20 cellular contexts compared by ENCODE assay signal in genomic region chr14:23013056-23014054, GRCh38. TPM values are rescaled to one million over a fixed set of nuclear protein-coding genes. Genes with fewer than 3 reads are reported as not detected.
A peak's percentile ranks its signal among the peaks of the same experiment; 100 is the strongest.
DNase-seq lines count a peak whose midpoint lies in the region; ATAC-seq and TF ChIP-seq lines count a peak whose summit lies in the region.
"Had no signal": no experiment of that assay in that cellular context is flagged by ENCODE, and none has a peak within 500 bp of the region (broad histone marks: within the 10 kb centered on the region; RNA-seq: fewer than 3 reads in every experiment).

No MANE protein-coding gene starts in this region.

- no peaks in the 10 kb centered on the region for H3K9me3 ChIP-seq in NT2/D1 (ENCODE audit: insufficient read depth, low read length)
- no peaks in the 10 kb centered on the region for H3K9me3 ChIP-seq in endodermal cell (ENCODE audit: control insufficient read depth, low read length)

- H3K36me3 ChIP-seq in NT2/D1 (ENCODE audit: insufficient read depth, insufficient read length, low read length) = no peaks in the 10 kb centered on the region
- no peaks in the 10 kb centered on the region for H3K36me3 ChIP-seq in endodermal cell (ENCODE audit: control insufficient read depth, insufficient read depth, low read length)

- H3K27me3 Mint-ChIP-seq in endodermal cell (ENCODE audit: insufficient read depth) = no peaks in the 10 kb centered on the region
- no peaks in the 10 kb centered on the region for H3K27me3 Mint-ChIP-seq in neural crest cell (ENCODE audit: low read depth)
- H3K27me3 Mint-ChIP-seq: CD4-positive, CD25-positive, alpha-beta regulatory T cell had no signal

- H3K27me3 ChIP-seq in NT2/D1 (ENCODE audit: insufficient read depth, insufficient read length) = no peaks in the 10 kb centered on the region
- no peaks in the 10 kb centered on the region for H3K27me3 ChIP-seq in endodermal cell (ENCODE audit: control insufficient read depth, insufficient read depth, low read length, poor library complexity, severe bottlenecking)

- H3K27ac ChIP-seq in endodermal cell (ENCODE audit: low read depth, low read length) = no peak overlapping the region

- H3K4me1 Mint-ChIP-seq in endodermal cell (peaks cover 7% of the 10 kb centered on the region), neural crest cell (peaks cover 23% of the 10 kb centered on the region)

- H3K4me1 ChIP-seq in NT2/D1 (ENCODE audit: insufficient read depth, insufficient read length) (no peaks in the 10 kb centered on the region), endodermal cell (ENCODE audit: control insufficient read depth, insufficient read depth, low read length) (no peaks in the 10 kb centered on the region)

- no peak for ATAC-seq in GM19023 (IDR thresholded peaks at IDR 0.05; ENCODE audit: unreplicated experiment)
- ATAC-seq: GM23338, HCT116 had no signal

- H3K27ac Mint-ChIP-seq in endodermal cell (peak overlapping the region; percentile 1), neural crest cell (ENCODE audit: unreplicated experiment) (no peak overlapping the region)
- H3K27ac Mint-ChIP-seq: GM23338; T-helper 1 cell treated with Interleukin-12 subunit alpha and Interleukin-12 subunit beta and Interleukin-4 antibody, amounts not matched to agents 30 μg/mL and 1 μg/mL, for 36 hours had no signal

- H3K9me3 Mint-ChIP-seq in endodermal cell (peaks cover 1% of the 10 kb centered on the region), neural crest cell (peaks cover 2% of the 10 kb centered on the region)
- H3K9me3 Mint-ChIP-seq: CD4-positive, CD25-positive, alpha-beta regulatory T cell; GM23338; T-helper 1 cell treated with Interleukin-12 subunit alpha and Interleukin-12 subunit beta and Interleukin-4 antibody, amounts not matched to agents 30 μg/mL and 1 μg/mL, for 36 hours had no signal

- TF ChIP-seq CTCF in endodermal cell (conservative IDR thresholded peaks at IDR 0.05) = no peak
- TF ChIP-seq CTCF in neural crest cell (conservative IDR thresholded peaks at IDR 0.05) = no peak

- H3K36me3 Mint-ChIP-seq in endodermal cell (ENCODE audit: low read depth) (no peaks in the 10 kb centered on the region), neural crest cell (ENCODE audit: low read depth) (no peaks in the 10 kb centered on the region)
- H3K36me3 Mint-ChIP-seq: CD4-positive, CD25-positive, alpha-beta regulatory T cell had no signal

- H3K4me3 ChIP-seq in NT2/D1 (ENCODE audit: insufficient read length, low read depth) (no peak overlapping the region), endodermal cell (ENCODE audit: low read length) (no peak overlapping the region)
- H3K4me3 ChIP-seq: GM23338 had no signal

- H3K9ac ChIP-seq in NT2/D1 (ENCODE audit: insufficient read length, low read depth) (peak overlapping the region; percentile 1), endodermal cell (ENCODE audit: extremely low read depth, low read length, poor library complexity, severe bottlenecking) (no peak overlapping the region)

- DNase-seq in DMS 273 (lab: John Stamatoyannopoulos, UW; ENCODE audit: unreplicated experiment) (peak; percentile 86), NT2/D1 (ENCODE audit: low read depth, low spot score) (no peak), endodermal cell (no peak), neural crest cell (ENCODE audit: low read depth, low spot score) (no peak), middle frontal gyrus (ENCODE audit: extremely low spot score, low spot score) (no peak), NCI-H345 (lab: John Stamatoyannopoulos, UW) (no peak)
- DNase-seq: Calu3; CD4-positive, CD25-positive, alpha-beta regulatory T cell; DMS79; KG1; NCI-H1092; NCI-H146; NCI-H226; NCI-H69 had no signal

- 83 to 90% methylated on average over 7 to 10 of the region's 11 CpGs for WGBS in endodermal cell (ENCODE audit: insufficient coverage in 1 of 2, insufficient read length in 1 of 2), 2 experiments

- H3K4me3 Mint-ChIP-seq in endodermal cell (no peak overlapping the region), neural crest cell (peak overlapping the region; percentile 34)
- H3K4me3 Mint-ChIP-seq: GM23338; T-helper 1 cell treated with Interleukin-12 subunit alpha and Interleukin-12 subunit beta and Interleukin-4 antibody, amounts not matched to agents 30 μg/mL and 1 μg/mL, for 36 hours had no signal

RNA-seq across cellular contexts. Expression of gene C14orf93, which starts 3.4 kb away (rescaled TPM):
- total RNA-seq in endodermal cell (1 to 10 TPM; 7.0 to 9.4 TPM), neural crest cell (11.5 and 13.6 TPM in 2 replicates)
- polyA plus RNA-seq in endodermal cell (2013, experiment 1 of 2) = 9.6 TPM
- polyA plus RNA-seq in endodermal cell (2013, experiment 2 of 2) = 11.2 TPM

RNA-seq across cellular contexts. Expression of gene PSMB5, which starts 21.3 kb away (rescaled TPM):
- total RNA-seq in endodermal cell (100 to 1,000 TPM; 227 to 257 TPM), neural crest cell (199 and 215 TPM in 2 replicates)
- 176 TPM for polyA plus RNA-seq in endodermal cell (2013, experiment 1 of 2)
- polyA plus RNA-seq in endodermal cell (2013, experiment 2 of 2) = 169 TPM

RNA-seq across cellular contexts. Expression of gene PSMB11, which starts 28.7 kb away (rescaled TPM):
- total RNA-seq in endodermal cell = not detected
- polyA plus RNA-seq in endodermal cell (2013, experiment 1 of 2) = not detected
- not detected for polyA plus RNA-seq in endodermal cell (2013, experiment 2 of 2)
- total RNA-seq in neural crest cell = not detected in 2 replicates
- total RNA-seq: Calu3; CD4-positive, CD25-positive, alpha-beta regulatory T cell; M059J; SK-MEL-5 had no signal
- polyA plus RNA-seq: CD4-positive, CD25-positive, alpha-beta regulatory T cell; GM23338 had no signal

RNA-seq across cellular contexts. Expression of gene AJUBA, which starts 31.0 kb away (rescaled TPM):
- total RNA-seq in endodermal cell (10 to 100 TPM; 34.2 to 51.4 TPM), neural crest cell (32.8 and 33.1 TPM in 2 replicates)
- polyA plus RNA-seq in endodermal cell (2013, experiment 1 of 2) = 46.6 TPM
- polyA plus RNA-seq in endodermal cell (2013, experiment 2 of 2) = 47.8 TPM

RNA-seq across cellular contexts. Expression of gene CDH24, which starts 44.0 kb away (rescaled TPM):
- total RNA-seq in endodermal cell (10 to 100 TPM; 16.9 to 17.2 TPM), neural crest cell (33.7 and 37.2 TPM in 2 replicates)
- 37.1 TPM for polyA plus RNA-seq in endodermal cell (2013, experiment 1 of 2)
- 32.0 TPM for polyA plus RNA-seq in endodermal cell (2013, experiment 2 of 2)
